In the genomic region with DNA sequence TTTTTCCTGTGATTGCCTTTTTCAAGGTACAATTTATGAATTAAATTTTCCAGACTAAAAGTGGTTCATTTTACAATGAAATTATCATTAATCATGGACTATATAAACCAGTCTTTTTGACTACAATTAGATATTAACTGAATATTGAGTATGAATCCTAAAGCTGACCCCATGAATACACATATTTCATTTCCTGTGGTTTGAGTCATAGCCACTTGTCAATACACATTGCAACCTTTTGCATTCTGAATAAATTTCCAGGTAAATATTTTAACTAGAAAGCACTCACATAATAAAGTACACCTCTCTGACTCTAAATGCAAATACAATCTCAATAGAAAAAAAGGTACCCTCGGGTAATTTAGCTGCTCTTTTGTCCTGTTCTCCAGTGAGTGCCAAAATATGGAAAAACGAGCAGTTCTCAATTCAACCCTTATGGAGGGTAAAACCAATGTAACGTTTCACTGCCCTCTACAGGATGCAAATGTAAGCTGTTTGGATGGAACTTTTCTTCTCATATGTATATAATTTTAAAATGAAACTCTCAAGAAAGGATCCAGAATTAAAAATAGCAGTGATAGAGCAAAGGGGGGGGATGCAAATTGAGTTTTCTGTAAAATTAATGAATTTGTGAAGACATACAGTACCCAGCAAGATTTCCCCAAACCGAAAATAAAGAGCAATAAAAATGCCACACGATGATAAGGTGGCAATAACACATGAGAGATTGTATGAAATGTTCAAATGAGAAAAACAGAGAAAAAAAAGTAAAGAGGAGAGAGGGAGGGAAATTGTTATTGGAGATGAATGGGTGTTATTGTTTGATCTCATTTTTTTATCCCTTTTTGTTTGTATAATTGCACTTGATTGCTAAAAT, we compare ENCODE assay signal across 8 cellular contexts.
DNase-seq lines count a peak whose midpoint lies in the region; ATAC-seq, FAIRE-seq and TF ChIP-seq lines count a peak whose summit lies in the region.

No MANE protein-coding gene starts in this region.

- intact Hi-C loops in kidney (cut with DNase I), result no loop called here

- no peak overlapping the region for H3K9ac ChIP-seq in kidney (ENCODE audit: low read length in 2 of 2)

- H3K9me3 Mint-ChIP-seq in activated naive CD4-positive, alpha-beta T cell treated with anti-CD3 and anti-CD28 coated beads, Interleukin-2, amount 50 U/mL, for 72 hours, result peaks cover 4 to 17% of the 10 kb centered on the region in 2 donors

- H3K36me3 ChIP-seq in kidney (ENCODE audit: control insufficient read depth in 1 of 2, insufficient read depth in 2 of 2, low read length in 2 of 2), result no peaks in the 10 kb centered on the region

- no peaks in the 10 kb centered on the region for H3K9me3 ChIP-seq in kidney (ENCODE audit: control insufficient read depth in 1 of 2, low read length in 2 of 2)

- no peak overlapping the region for H3K27ac ChIP-seq in VCaP
- no peak overlapping the region for H3K27ac ChIP-seq in kidney (ENCODE audit: low read depth in 2 of 2, low read length in 2 of 2)

- TF ChIP-seq CTCF in VCaP (conservative IDR thresholded peaks at IDR 0.05) (peak; percentile 85), kidney (IDR thresholded peaks at IDR 0.05; ENCODE audit: borderline replicate concordance, extremely low read depth, insufficient read depth) (peak; percentile 19)

- no peak for ATAC-seq in activated naive CD4-positive, alpha-beta T cell treated with anti-CD3 and anti-CD28 coated beads, Interleukin-2, amount 50 U/mL, for 72 hours
- no peak for ATAC-seq in HG03175 (IDR thresholded peaks at IDR 0.05; ENCODE audit: unreplicated experiment)

- DNase-seq in ELR (ENCODE audit: low read depth) (peak; percentile 17), NCI-H1417 (lab: John Stamatoyannopoulos, UW) (peak; percentile 48 to 89 (median 58)), kidney (no peak), activated T-cell treated with anti-CD3 and anti-CD28 coated beads for 4 hours (no peak), OCI-M2 (lab: John Stamatoyannopoulos, UW; ENCODE audit: unreplicated experiment) (no peak)
- DNase-seq in activated naive CD4-positive, alpha-beta T cell treated with anti-CD3 and anti-CD28 coated beads, Interleukin-2, amount 50 U/mL, for 72 hours (ENCODE audit: low spot score in 2 of 2), result no peak

- H3K4me1 ChIP-seq in kidney (ENCODE audit: control insufficient read depth in 1 of 2, insufficient read depth in 1 of 2, low read depth in 1 of 2, low read length in 2 of 2), result no peaks in the 10 kb centered on the region

- H3K36me3 Mint-ChIP-seq in activated naive CD4-positive, alpha-beta T cell treated with anti-CD3 and anti-CD28 coated beads, Interleukin-2, amount 50 U/mL, for 72 hours, result no peaks in the 10 kb centered on the region

- H3K4me3 ChIP-seq in kidney (ENCODE audit: low read length in 2 of 2), result no peak overlapping the region

- H3K27ac Mint-ChIP-seq in activated naive CD4-positive, alpha-beta T cell treated with anti-CD3 and anti-CD28 coated beads, Interleukin-2, amount 50 U/mL, for 72 hours, result no peak overlapping the region

- no peak for FAIRE-seq in kidney (lab: Jason Lieb, UNC)

Comparison
In these comparisons a context has a peak if more than half of its experiments do, and no peak if none do; other contexts are left out.
1. DNase-seq: peak in ELR (single experiment) and NCI-H1417 (3 of 3); none in kidney (single experiment), activated naive CD4-positive, alpha-beta T cell treated with anti-CD3 and anti-CD28 coated beads, Interleukin-2, amount 50 U/mL, for 72 hours (0 of 2), activated T-cell treated with anti-CD3 and anti-CD28 coated beads for 4 hours (single experiment) and OCI-M2 (single experiment).